ENCODE assay signal across 1 cellular context in the genomic region with DNA sequence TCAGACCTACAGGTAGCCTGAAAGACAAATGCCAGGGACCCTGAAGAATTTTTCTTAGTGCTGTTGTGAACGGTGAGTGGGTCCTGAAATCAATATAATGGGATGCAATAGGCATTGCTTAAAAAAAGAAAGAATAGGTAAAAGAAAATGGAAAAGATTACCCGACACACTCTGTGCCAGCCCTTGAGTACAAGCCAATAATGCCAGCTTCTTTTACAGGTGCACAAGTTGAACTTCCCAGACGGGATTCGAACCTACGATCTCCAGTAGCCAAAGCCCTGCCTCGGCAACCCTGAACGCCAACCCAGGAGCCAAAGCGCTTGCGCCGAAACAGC.
TF ChIP-seq lines count a peak whose summit lies in the region.

No MANE protein-coding gene starts in this region.

TF ChIP-seq in H1, 55 proteins besides CTCF, POLR2A, EP300 and RAD21:
- TF ChIP-seq BCL11A (IDR thresholded peaks at IDR 0.05; ENCODE audit: low read depth in 2 of 2, low read length in 2 of 2) = no peak
- TF ChIP-seq TEAD4 (IDR thresholded peaks at IDR 0.05; ENCODE audit: low read depth, low read length) = no peak
- TF ChIP-seq SAP30 (IDR thresholded peaks at IDR 0.05; ENCODE audit: insufficient read depth, insufficient replicate concordance, low read length) = no peak
